In genomic region chr17:70539172-70539924, GRCh38 we compare ENCODE assay signal across 17 cellular contexts.
"Had no signal": no experiment of that assay in that cellular context is flagged by ENCODE, and none has a peak within 500 bp of the region (broad histone marks: within the 10 kb centered on the region; RNA-seq: fewer than 3 reads in every experiment).

No MANE protein-coding gene starts in this region.

- H3K36me3 ChIP-seq: esophagus squamous epithelium, pancreas, upper lobe of right lung had no signal

- H3K4me3 ChIP-seq: esophagus squamous epithelium, pancreas, testis, upper lobe of right lung had no signal

- DNase-seq: activated CD4-positive, alpha-beta memory T cell treated with anti-CD3 and anti-CD28 coated beads, Interleukin-2, amount 10 ng/mL, durations not matched to agents 7 days and 5 days; activated CD4-positive, alpha-beta T cell treated with anti-CD3 and anti-CD28 coated beads for 36 hours; activated gamma-delta T cell; activated naive CD8-positive, alpha-beta T cell treated with anti-CD3 and anti-CD28 coated beads, Interleukin-2, amount 10 ng/mL, durations not matched to agents 7 days and 5 days; activated T-cell treated with anti-CD3 and anti-CD28 coated beads, Interleukin-2, amount 50 U/mL, for 48 hours; aorta; esophagus squamous epithelium; foreskin keratinocyte; head of caudate nucleus; kidney glomerular epithelial cell; pancreas; retina; stimulated activated CD4-positive, alpha-beta T cell treated with anti-CD3 and anti-CD28 coated beads, Interleukin-15, amount 100 ng/mL, for 24 hours; stimulated activated CD4-positive, alpha-beta T cell treated with anti-CD3 and anti-CD28 coated beads, Interleukin-4, amount 100 ng/mL, for 24 hours; testis; upper lobe of right lung had no signal

- H3K27ac ChIP-seq: esophagus squamous epithelium, foreskin keratinocyte, pancreas, testis, upper lobe of right lung, VCaP had no signal

- H3K27me3 ChIP-seq: esophagus squamous epithelium, foreskin keratinocyte, pancreas, testis, upper lobe of right lung had no signal

- H3K9me3 ChIP-seq: esophagus squamous epithelium, pancreas, testis, upper lobe of right lung had no signal

- H3K4me1 ChIP-seq: esophagus squamous epithelium, foreskin keratinocyte, pancreas, testis, upper lobe of right lung had no signal

- ATAC-seq: activated CD4-positive, alpha-beta T cell treated with anti-CD3 and anti-CD28 coated beads for 36 hours; foreskin keratinocyte; pancreas; upper lobe of right lung had no signal
